1 cellular context compared by ENCODE assay signal in genomic region chr7:66075590-66076458, GRCh38.
TF ChIP-seq lines count a peak whose summit lies in the region.

ASL (plus strand) TSS chr7:66075819; CDS start chr7:66076082, 263 bp downstream.

TF ChIP-seq in K562, 482 proteins besides CTCF, POLR2A, EP300 and RAD21 (continued from another document and continues in another):
- TF ChIP-seq ARID4B (CRISPR knock-in tag; IDR thresholded peaks at IDR 0.05) (peak; percentile 91), CHD4 (IDR thresholded peaks at IDR 0.05; ENCODE audit: insufficient read depth, insufficient replicate concordance, low read depth, low read length, poor library complexity, severe bottlenecking) (no peak), ATF2 (CRISPR knock-in tag; IDR thresholded peaks at IDR 0.05) (no peak), ZNF232 (CRISPR knock-in tag; IDR thresholded peaks at IDR 0.05) (peak; percentile 84; the same call in 1 of the 2 replicates), ZNF512 (tag; IDR thresholded peaks at IDR 0.05) (no peak), KDM5B (IDR thresholded peaks at IDR 0.05; ENCODE audit: insufficient replicate concordance, low read depth, low read length) (peak; percentile 93), BCLAF1 (IDR thresholded peaks at IDR 0.05; ENCODE audit: borderline replicate concordance in 1 of 2, control insufficient read depth in 1 of 2, low read depth in 2 of 2, low read length in 1 of 2) (no peak), STAT5A (IDR thresholded peaks at IDR 0.05; ENCODE audit: borderline replicate concordance, low read length) (no peak), TRIM25 (IDR thresholded peaks at IDR 0.05; ENCODE audit: borderline replicate concordance) (no peak), ZNF75A (CRISPR knock-in tag; IDR thresholded peaks at IDR 0.05) (no peak), NFIC (IDR thresholded peaks at IDR 0.05) (peak; percentile 27; the same call in 1 of the 2 replicates), NR3C1 (CRISPR knock-in tag; IDR thresholded peaks at IDR 0.05) (no peak), NFATC3 (IDR thresholded peaks at IDR 0.05) (no peak), MEF2D (tag; conservative IDR thresholded peaks at IDR 0.05; ENCODE audit: low read depth) (no peak), HIVEP1 (CRISPR knock-in tag; IDR thresholded peaks at IDR 0.05) (no peak), SMARCB1 (IDR thresholded peaks at IDR 0.05; ENCODE audit: insufficient read length, low read depth) (no peak), TFE3 (CRISPR knock-in tag; IDR thresholded peaks at IDR 0.05) (no peak), HMGXB4 (CRISPR knock-in tag; IDR thresholded peaks at IDR 0.05) (peak; percentile 62; the same call in 1 of the 2 replicates), MED1 (CRISPR knock-in tag; IDR thresholded peaks at IDR 0.05; ENCODE audit: borderline replicate concordance) (no peak), ZC3H11A (IDR thresholded peaks at IDR 0.05; ENCODE audit: low read depth, low read length) (no peak), MXI1 (IDR thresholded peaks at IDR 0.05; ENCODE audit: low read depth, low read length) (peak; percentile 91; the same call in 1 of the 2 replicates), ZFX (CRISPR knock-in tag; IDR thresholded peaks at IDR 0.05) (peak; percentile 73), NR2C1 (IDR thresholded peaks at IDR 0.05) (no peak), NR2C1 (tag; IDR thresholded peaks at IDR 0.05) (no peak), NR2F6 (CRISPR knock-in tag; IDR thresholded peaks at IDR 0.05) (no peak), NR4A1 (CRISPR knock-in tag; IDR thresholded peaks at IDR 0.05) (no peak), NR4A1 (tag; IDR thresholded peaks at IDR 0.05) (no peak), USF1 (CRISPR knock-in tag; IDR thresholded peaks at IDR 0.05) (no peak), E2F5 (CRISPR knock-in tag; IDR thresholded peaks at IDR 0.05) (no peak), NCOA4 (IDR thresholded peaks at IDR 0.05; ENCODE audit: partially characterized antibody) (no peak), RFX7 (CRISPR knock-in tag; IDR thresholded peaks at IDR 0.05) (no peak), POU5F1 (IDR thresholded peaks at IDR 0.05; ENCODE audit: borderline replicate concordance, low read depth, low read length, partially characterized antibody) (no peak), C11orf30 (IDR thresholded peaks at IDR 0.05; ENCODE audit: low read depth) (no peak), ZNF324 (CRISPR knock-in tag; IDR thresholded peaks at IDR 0.05) (no peak), KLF13 (tag; IDR thresholded peaks at IDR 0.05; ENCODE audit: borderline replicate concordance, low read depth) (peak; percentile 88; the same call in 1 of the 2 replicates), NEUROD1 (IDR thresholded peaks at IDR 0.05; ENCODE audit: borderline replicate concordance, low read depth, low read length, partially characterized antibody) (peak; percentile 82), TAF7 (tag; IDR thresholded peaks at IDR 0.05) (no peak), ZNF785 (CRISPR knock-in tag; IDR thresholded peaks at IDR 0.05) (no peak), TRIM24 (IDR thresholded peaks at IDR 0.05) (no peak), SMAD3 (CRISPR knock-in tag; conservative IDR thresholded peaks at IDR 0.05) (no peak), ZNF121 (CRISPR knock-in tag; conservative IDR thresholded peaks at IDR 0.05) (no peak), MNT (conservative IDR thresholded peaks at IDR 0.05) (peak; percentile 84 to 91), PCBP1 (IDR thresholded peaks at IDR 0.05; ENCODE audit: low read depth, low read length, poor library complexity, severe bottlenecking) (peak; percentile 87), ILK (tag; IDR thresholded peaks at IDR 0.05; ENCODE audit: borderline replicate concordance, low read depth) (no peak)
